In the genomic region with DNA sequence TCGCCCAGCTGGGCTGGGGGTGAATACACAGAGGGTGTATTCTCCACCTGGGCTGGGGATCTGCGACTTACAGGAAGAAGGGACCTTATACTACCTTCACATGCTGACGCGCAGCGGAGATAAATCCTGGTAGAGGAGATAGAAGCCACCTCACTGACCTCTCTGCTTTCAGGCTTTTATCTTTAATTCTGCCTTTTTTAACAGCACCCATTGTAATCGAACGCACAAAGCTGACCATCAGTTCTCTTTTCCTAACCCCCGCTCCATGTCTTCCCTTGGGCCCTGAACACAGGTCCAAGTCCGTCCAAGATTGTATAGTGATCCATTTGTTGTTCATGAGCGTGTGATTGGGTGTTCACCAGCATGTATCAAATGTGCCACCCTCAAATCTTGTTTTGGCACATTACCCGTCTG, we compare ENCODE assay signal across 8 cellular contexts. TPM values are rescaled to one million over a fixed set of nuclear protein-coding genes. Genes with fewer than 3 reads are reported as not detected.
DNase-seq lines count a peak whose midpoint lies in the region; ATAC-seq, FAIRE-seq and TF ChIP-seq lines count a peak whose summit lies in the region.

No MANE protein-coding gene starts in this region.

- H3K4me1 ChIP-seq in PC-3 (ENCODE audit: insufficient read depth, low read length) (peaks cover 18% of the 10 kb centered on the region), H1 (replicated peaks in 1 of 4; ENCODE audit: control insufficient read depth in 3 of 4, insufficient read depth in 4 of 4, low read length in 3 of 4) (peaks cover 3 to 14% (median 5%) of the 10 kb centered on the region in 4 experiments; a peak in 6 of 7 replicates), neutrophil (ENCODE audit: control insufficient read depth in 1 of 2, insufficient read depth in 1 of 2, low read depth in 1 of 2, low read length in 1 of 2) (peaks cover 50 to 51% of the 10 kb centered on the region in 2 experiments)

- WGBS in H1 (ENCODE audit: extremely low coverage in 1 of 2, insufficient coverage in 1 of 2, insufficient read length in 1 of 2, insufficient replicate concordance in 2 of 2, low coverage in 1 of 2, low lambda C conversion rate in 2 of 2, missing lambda C conversion rate in 1 of 2), 2 experiments: 80% methylated on average over 11 of the region's 11 CpGs; no CpG with 5 or more reads in 1 of the 2 experiments

- no peaks in the 10 kb centered on the region for H3F3A ChIP-seq in PC-3 (ENCODE audit: low read length, unreplicated experiment)

- H3K36me3 Mint-ChIP-seq in CD14-positive monocyte: peaks cover 41 to 73% of the 10 kb centered on the region in 2 donors

- H3K14ac ChIP-seq in H1 (ENCODE audit: insufficient read length): no peak overlapping the region

- 0 out of 2 replicates have a peak, but pooled peaks cover 3% of the 10 kb centered on the region for H3K36me3 ChIP-seq in PC-3 (ENCODE audit: low read depth, low read length)
- peaks cover 8 to 12% (median 9%) of the 10 kb centered on the region in 4 experiments; a peak in 7 of 8 replicates for H3K36me3 ChIP-seq in H1 (ENCODE audit: control insufficient read depth in 2 of 4, insufficient read depth in 4 of 4, low read length in 3 of 4)
- peaks cover 4% of the 10 kb centered on the region for H3K36me3 ChIP-seq in neutrophil

- BruUV-seq in PC-3 (replicated peaks; lab: Mats Ljungman, UMichigan): TSS peak; percentile 97

- no peak for TF ChIP-seq EP300 in H1 (IDR thresholded peaks at IDR 0.05; ENCODE audit: borderline replicate concordance in 1 of 2, low read depth in 2 of 2, low read length in 2 of 2)

- H3K9ac ChIP-seq in PC-3 (ENCODE audit: low read length) (peak overlapping the region; percentile 24; the same call in 1 of the 2 replicates), H1 (replicated peaks in 1 of 4; ENCODE audit: extremely low read depth in 1 of 4, low read depth in 3 of 4, low read length in 3 of 4) (peak overlapping the region in 3 of 4 experiments; percentile 51 to 73 (median 59); a peak in 6 of 7 replicates)

- peaks cover 48% of the 10 kb centered on the region for H3K4me1 Mint-ChIP-seq in CD14-positive monocyte

- H2AFZ ChIP-seq in PC-3 (ENCODE audit: low read length) (peak overlapping the region; percentile 54), H1 (ENCODE audit: low read length) (0 out of 2 replicates have a peak overlapping the region, but pooled peaks have one; percentile 70)

- no peak overlapping the region for H2BK120ac ChIP-seq in H1 (replicated peaks; ENCODE audit: low read depth, low read length)

- H4K8ac ChIP-seq in H1 (ENCODE audit: extremely low read depth, insufficient read depth, low read length): peak overlapping the region; percentile 97

- H3K4me2 ChIP-seq in PC-3 (ENCODE audit: low read length): peak overlapping the region; percentile 12; the same call in 1 of the 2 replicates
- peak overlapping the region; percentile 80 to 91 for H3K4me2 ChIP-seq in H1 (ENCODE audit: insufficient read depth in 1 of 2, low read depth in 2 of 2, low read length in 2 of 2)

- H3K79me2 ChIP-seq in PC-3 (ENCODE audit: low read length) (peaks cover 31% of the 10 kb centered on the region), H1 (ENCODE audit: control insufficient read depth in 1 of 2, insufficient read depth in 2 of 2, low read length in 2 of 2) (peaks cover 10 to 34% of the 10 kb centered on the region in 2 experiments)

- no peak overlapping the region for H3K56ac ChIP-seq in H1 (replicated peaks; ENCODE audit: insufficient read length, low read depth, low read length)

- ATAC-seq in PC-3 (no peak), GM18858 (IDR thresholded peaks at IDR 0.05; ENCODE audit: unreplicated experiment) (no peak), GM18870 (IDR thresholded peaks at IDR 0.05; ENCODE audit: unreplicated experiment) (no peak)

- no peak for DNase-seq in CD14-positive monocyte (ENCODE audit: low spot score)
- no peak for DNase-seq in PC-3
- no peak for DNase-seq in H1 (ENCODE audit: low read depth in 1 of 2, low spot score in 2 of 2)
- DNase-seq in NCI-H226: no peak
- no peak for DNase-seq in stimulated activated naive CD4-positive, alpha-beta T cell treated with Interleukin-2 at 50 U/mL for 16 hours (lab: John Stamatoyannopoulos, UW)

- H3K27me3 ChIP-seq in PC-3 (ENCODE audit: low read length) (no peaks in the 10 kb centered on the region), H1 (replicated peaks in 1 of 4; ENCODE audit: control insufficient read depth in 3 of 4, extremely low read depth in 1 of 4, insufficient read depth in 3 of 4, low read length in 3 of 4) (no peaks in the 10 kb centered on the region), neutrophil (no peaks in the 10 kb centered on the region)

- H3K18ac ChIP-seq in H1 (ENCODE audit: extremely low read depth, low read length): no peak overlapping the region

- H2AK5ac ChIP-seq in H1 (ENCODE audit: low read depth, low read length): no peak overlapping the region

- H3K27ac Mint-ChIP-seq in CD14-positive monocyte: peak overlapping the region; percentile 95 to 98 (median 96)

- TF ChIP-seq RAD21 in H1 (IDR thresholded peaks at IDR 0.05 in 1 of 2, conservative IDR thresholded peaks at IDR 0.05 in 1 of 2; ENCODE audit: low read depth in 2 of 2, low read length in 2 of 2): no peak

- no peaks in the 10 kb centered on the region for H3K9me3 ChIP-seq in PC-3 (ENCODE audit: low read length)
- H3K9me3 ChIP-seq in H1 (ENCODE audit: insufficient read depth in 2 of 2, low read depth in 1 of 2, low read length in 1 of 2): no peaks in the 10 kb centered on the region
- H3K9me3 ChIP-seq in neutrophil: no peaks in the 10 kb centered on the region

- H4K91ac ChIP-seq in H1 (replicated peaks; ENCODE audit: insufficient read length, low read length): peak overlapping the region; percentile 70

- no peak overlapping the region for H3K23ac ChIP-seq in H1 (ENCODE audit: insufficient read length)

- FAIRE-seq in H1 (lab: Jason Lieb, UNC): no peak

- no peaks in the 10 kb centered on the region for H3K9me2 ChIP-seq in PC-3 (replicated peaks; ENCODE audit: low read length)

- H2BK12ac ChIP-seq in H1 (ENCODE audit: low read depth, low read length): peak overlapping the region; percentile 41

- peak overlapping the region; percentile 60 to 91 for H3K4me3 Mint-ChIP-seq in CD14-positive monocyte

- peak overlapping the region; percentile 69 for H3K4ac ChIP-seq in H1 (replicated peaks; ENCODE audit: insufficient read length, low read depth, low read length)

- H2BK15ac ChIP-seq in H1 (ENCODE audit: low read length): no peak overlapping the region

- peaks cover 0 to 7% (median 0%) of the 10 kb centered on the region in 7 donors for H3K9me3 Mint-ChIP-seq in CD14-positive monocyte

- peak overlapping the region; percentile 79; the same call in 1 of the 2 replicates for H2BK5ac ChIP-seq in H1 (ENCODE audit: low read depth, low read length)

- intact Hi-C loops in CD14-positive monocyte (cut with micrococcal nuclease): loop anchor here (2.0 to 10.0 kb wide), 3 partner anchors 23 to 121 kb away; a partner anchor contains a TSS
- intact Hi-C loops in PC-3 (cut with micrococcal nuclease): loop anchor here (1.0 to 5.0 kb wide), 3 partner anchors 9 to 79 kb away; a partner anchor contains a TSS

- peaks cover 13% of the 10 kb centered on the region for H3K79me1 ChIP-seq in H1 (ENCODE audit: low read depth, low read length)

- CTCF ChIA-PET in PC-3 (lab: Charles Lee) (no interaction called here), H1 (lab: Charles Lee; ENCODE audit: partially characterized antibody) (interaction anchor here (1.2 kb wide), 2 partner anchors 14 to 29 kb away, joined by 3 read pairs; no protein-coding TSS in a partner anchor)

- peaks cover 6% of the 10 kb centered on the region for H3K23me2 ChIP-seq in H1 (ENCODE audit: low read depth, low read length)

- H4K20me1 ChIP-seq in PC-3 (ENCODE audit: low read length): no peaks in the 10 kb centered on the region
- peaks cover 0 to 7% of the 10 kb centered on the region in 2 experiments for H4K20me1 ChIP-seq in H1 (replicated peaks in 1 of 2; ENCODE audit: control insufficient read depth in 1 of 2, insufficient read depth in 2 of 2, low read length in 2 of 2)

- POLR2A ChIA-PET in PC-3 (lab: Charles Lee; ENCODE audit: unreplicated experiment) (no interaction called here), H1 (lab: Charles Lee; ENCODE audit: partially characterized antibody) (interaction anchor here (1.1 to 14.4 kb wide), 5 partner anchors 9 to 328 kb away, joined by 3 to 144 read pairs (median 41); a partner anchor contains a TSS)

- H3K27me3 Mint-ChIP-seq in CD14-positive monocyte (ENCODE audit: low read depth in 3 of 3): peaks cover 0 to 1% (median 0%) of the 10 kb centered on the region in 3 donors

- peak overlapping the region; percentile 49 for H4K5ac ChIP-seq in H1 (ENCODE audit: insufficient read length, low read depth, low read length)

- no peak overlapping the region for H3K4me3 ChIP-seq in PC-3 (ENCODE audit: low read length)
- H3K4me3 ChIP-seq in H1 (ENCODE audit: extremely low read depth in 1 of 4, insufficient read depth in 2 of 4, low read depth in 3 of 4, low read length in 4 of 4): peak overlapping the region; percentile 16 to 53 (median 30); a peak in 5 of 8 replicates
- H3K4me3 ChIP-seq in neutrophil (ENCODE audit: low read depth in 1 of 2, low read length in 1 of 2): peak overlapping the region; percentile 66 to 78

- TF ChIP-seq POLR2A in H1 (IDR thresholded peaks at IDR 0.05; ENCODE audit: control extremely low read depth in 1 of 2, low read depth in 2 of 2, low read length in 2 of 2): no peak

- TF ChIP-seq CTCF in CD14-positive monocyte (IDR thresholded peaks at IDR 0.05): peak; percentile 69
- no peak for TF ChIP-seq CTCF in PC-3 (conservative IDR thresholded peaks at IDR 0.05; ENCODE audit: low read depth, low read length)
- no peak for TF ChIP-seq CTCF in H1 (IDR thresholded peaks at IDR 0.05; ENCODE audit: control extremely low read depth in 1 of 3, insufficient read depth in 1 of 3, low read depth in 1 of 3, low read length in 3 of 3)
- TF ChIP-seq CTCF in neutrophil (IDR thresholded peaks at IDR 0.05): no peak

- no peak overlapping the region for H2BK20ac ChIP-seq in H1 (ENCODE audit: low read length)

- H3K27ac ChIP-seq in PC-3 (ENCODE audit: low read length): peak overlapping the region; percentile 38
- peak overlapping the region; percentile 82 for H3K27ac ChIP-seq in H1 (ENCODE audit: low read depth, low read length)
- peak overlapping the region; percentile 95 for H3K27ac ChIP-seq in neutrophil

RNA-seq across cellular contexts. Expression of a gene that starts 0.7 kb away (rescaled TPM):
- polyA plus RNA-seq in CD14-positive monocyte (100 to 1,000 TPM; 256 to 292 TPM), H1 (2011; rRNA removed) (160 and 164 TPM in 2 replicates)
- 160 and 169 TPM in 2 replicates for total RNA-seq in PC-3 (2014; rRNA removed)
- total RNA-seq in H1 (2021; fragmentation: NEBNext Ultra II Directional; extraction: Animal tissue kit (Norgen Biotek cat#: 25700)): 81.0 and 82.1 TPM in 2 replicates
- 129 TPM for polyA plus RNA-seq in H1 (2011; cell fraction: cytosol; rRNA removed)
- polyA plus RNA-seq in H1 (2011; cell fraction: nucleus; rRNA removed): 141 TPM
- polyA plus RNA-seq in H1 (2012, experiment 1 of 2): 114 to 155 TPM (median 145 TPM) in 4 replicates
- polyA plus RNA-seq in H1 (2012, experiment 2 of 2): 182 TPM
- polyA plus RNA-seq in H1 (2013, experiment 1 of 2): 76.1 TPM
- 78.7 TPM for polyA plus RNA-seq in H1 (2013, experiment 2 of 2)
- 146 and 151 TPM in 2 replicates for polyA minus RNA-seq in H1 (2011; rRNA and poly(A)+ RNA removed)
- 98.1 TPM for polyA minus RNA-seq in H1 (2011; cell fraction: cytosol; rRNA and poly(A)+ RNA removed)
- 80.7 TPM for polyA minus RNA-seq in H1 (2011; cell fraction: nucleus; rRNA and poly(A)+ RNA removed)

RNA-seq across cellular contexts. Expression of a gene that starts 2.0 kb away (rescaled TPM):
- polyA plus RNA-seq in CD14-positive monocyte (not detected), H1 (2011; rRNA removed) (0.11 TPM in 1 of 2 replicates, not detected in the other)
- total RNA-seq in PC-3 (2014; rRNA removed): not detected in 2 replicates
- not detected in 2 replicates for total RNA-seq in H1 (2021; fragmentation: NEBNext Ultra II Directional; extraction: Animal tissue kit (Norgen Biotek cat#: 25700))
- not detected for polyA plus RNA-seq in H1 (2011; cell fraction: cytosol; rRNA removed)
- polyA plus RNA-seq in H1 (2011; cell fraction: nucleus; rRNA removed): not detected
- not detected in 4 replicates for polyA plus RNA-seq in H1 (2012, experiment 1 of 2)
- not detected for polyA plus RNA-seq in H1 (2012, experiment 2 of 2)
- polyA plus RNA-seq in H1 (2013, experiment 1 of 2): not detected
- not detected for polyA plus RNA-seq in H1 (2013, experiment 2 of 2)
- not detected in 2 replicates for polyA minus RNA-seq in H1 (2011; rRNA and poly(A)+ RNA removed)
- polyA minus RNA-seq in H1 (2011; cell fraction: cytosol; rRNA and poly(A)+ RNA removed): not detected
- polyA minus RNA-seq in H1 (2011; cell fraction: nucleus; rRNA and poly(A)+ RNA removed): not detected

RNA-seq across cellular contexts. Expression of a gene that starts 8.7 kb away (rescaled TPM):
- polyA plus RNA-seq in CD14-positive monocyte (100 to 1,000 TPM in 1 of 2 donors, 10 to 100 TPM in 1; 94.8 to 112 TPM), H1 (2011; rRNA removed) (66.2 and 70.4 TPM in 2 replicates)
- total RNA-seq in PC-3 (2014; rRNA removed): 65.4 and 68.8 TPM in 2 replicates
- 70.0 and 74.9 TPM in 2 replicates for total RNA-seq in H1 (2021; fragmentation: NEBNext Ultra II Directional; extraction: Animal tissue kit (Norgen Biotek cat#: 25700))
- polyA plus RNA-seq in H1 (2011; cell fraction: cytosol; rRNA removed): 130 TPM
- polyA plus RNA-seq in H1 (2011; cell fraction: nucleus; rRNA removed): 40.5 TPM
- 94.7 to 119 TPM (median 103 TPM) in 4 replicates for polyA plus RNA-seq in H1 (2012, experiment 1 of 2)
- 90.3 TPM for polyA plus RNA-seq in H1 (2012, experiment 2 of 2)
- polyA plus RNA-seq in H1 (2013, experiment 1 of 2): 61.3 TPM
- 64.7 TPM for polyA plus RNA-seq in H1 (2013, experiment 2 of 2)
- 22.8 and 31.9 TPM in 2 replicates for polyA minus RNA-seq in H1 (2011; rRNA and poly(A)+ RNA removed)
- polyA minus RNA-seq in H1 (2011; cell fraction: cytosol; rRNA and poly(A)+ RNA removed): 20.6 TPM
- 28.0 TPM for polyA minus RNA-seq in H1 (2011; cell fraction: nucleus; rRNA and poly(A)+ RNA removed)

RNA-seq across cellular contexts. Expression of a gene that starts 23.1 kb away (rescaled TPM):
- polyA plus RNA-seq in CD14-positive monocyte: 1 to 10 TPM; 1.6 to 1.9 TPM
- 5.8 and 6.6 TPM in 2 replicates for total RNA-seq in PC-3 (2014; rRNA removed)
- 6.8 and 7.9 TPM in 2 replicates for total RNA-seq in H1 (2021; fragmentation: NEBNext Ultra II Directional; extraction: Animal tissue kit (Norgen Biotek cat#: 25700))
- 6.0 and 7.7 TPM in 2 replicates for polyA plus RNA-seq in H1 (2011; rRNA removed)
- polyA plus RNA-seq in H1 (2011; cell fraction: cytosol; rRNA removed): 10.9 TPM
- polyA plus RNA-seq in H1 (2011; cell fraction: nucleus; rRNA removed): 5.4 TPM
- 6.4 to 10.3 TPM (median 7.4 TPM) in 4 replicates for polyA plus RNA-seq in H1 (2012, experiment 1 of 2)
- polyA plus RNA-seq in H1 (2012, experiment 2 of 2): 3.5 TPM
- polyA plus RNA-seq in H1 (2013, experiment 1 of 2): 4.0 TPM
- polyA plus RNA-seq in H1 (2013, experiment 2 of 2): 4.6 TPM
- polyA minus RNA-seq in H1 (2011; rRNA and poly(A)+ RNA removed): 6.8 and 15.9 TPM in 2 replicates
- 6.4 TPM for polyA minus RNA-seq in H1 (2011; cell fraction: cytosol; rRNA and poly(A)+ RNA removed)
- 6.6 TPM for polyA minus RNA-seq in H1 (2011; cell fraction: nucleus; rRNA and poly(A)+ RNA removed)

RNA-seq across cellular contexts. Expression of a gene that starts 23.4 kb away (rescaled TPM):
- polyA plus RNA-seq in CD14-positive monocyte: 10 to 100 TPM in 1 of 2 donors, 1 to 10 TPM in 1; 4.1 to 12.4 TPM
- total RNA-seq in PC-3 (2014; rRNA removed): 145 and 202 TPM in 2 replicates
- total RNA-seq in H1 (2021; fragmentation: NEBNext Ultra II Directional; extraction: Animal tissue kit (Norgen Biotek cat#: 25700)): 107 and 108 TPM in 2 replicates
- 101 and 137 TPM in 2 replicates for polyA plus RNA-seq in H1 (2011; rRNA removed)
- polyA plus RNA-seq in H1 (2011; cell fraction: cytosol; rRNA removed): 96.5 TPM
- polyA plus RNA-seq in H1 (2011; cell fraction: nucleus; rRNA removed): 241 TPM
- polyA plus RNA-seq in H1 (2012, experiment 1 of 2): 79.6 to 115 TPM (median 109 TPM) in 4 replicates
- polyA plus RNA-seq in H1 (2012, experiment 2 of 2): 40.6 TPM
- polyA plus RNA-seq in H1 (2013, experiment 1 of 2): 44.4 TPM
- 40.8 TPM for polyA plus RNA-seq in H1 (2013, experiment 2 of 2)
- polyA minus RNA-seq in H1 (2011; rRNA and poly(A)+ RNA removed): 194 and 208 TPM in 2 replicates
- polyA minus RNA-seq in H1 (2011; cell fraction: cytosol; rRNA and poly(A)+ RNA removed): 97.6 TPM
- polyA minus RNA-seq in H1 (2011; cell fraction: nucleus; rRNA and poly(A)+ RNA removed): 148 TPM

Comparison
In these comparisons a context has a peak if more than half of its experiments do, and no peak if none do; other contexts are left out.
1. H3K27ac ChIP-seq: peak in every context shown above with its lines; median percentile 95 in neutrophil; 82 in H1; 38 in PC-3.